16 cellular contexts compared by ENCODE assay signal in the genomic region with DNA sequence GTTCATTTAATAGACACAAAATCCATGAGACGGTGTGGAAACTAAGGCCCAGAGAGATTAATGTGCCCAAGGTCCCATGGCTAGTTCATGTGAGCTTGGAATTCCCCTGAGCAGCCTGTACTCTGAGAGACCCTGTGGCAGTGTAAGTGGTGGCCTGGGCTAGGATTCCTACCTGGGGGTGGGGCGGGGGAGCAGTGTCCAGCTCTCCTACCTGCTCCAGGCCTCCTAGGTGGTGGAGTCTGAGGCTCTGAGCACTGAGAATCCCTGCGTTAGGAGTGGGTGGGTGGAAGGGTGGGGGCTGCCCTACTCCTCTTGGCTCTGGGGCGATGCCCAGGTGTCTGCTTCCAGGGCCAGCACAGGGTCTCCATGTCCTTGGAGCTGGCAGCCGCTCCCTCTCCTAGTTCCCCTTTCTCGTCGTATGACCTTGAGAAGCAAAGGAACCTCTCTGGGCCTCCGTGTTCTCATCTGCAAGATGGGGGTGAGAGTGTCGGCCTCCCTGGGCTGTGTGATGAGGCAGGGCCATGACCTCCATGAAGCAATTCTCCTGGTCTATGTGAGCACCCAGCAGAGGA. TPM values are rescaled to one million over a fixed set of nuclear protein-coding genes. Genes with fewer than 3 reads are reported as not detected.
A peak's percentile ranks its signal among the peaks of the same experiment; 100 is the strongest.
DNase-seq lines count a peak whose midpoint lies in the region; ATAC-seq, FAIRE-seq and TF ChIP-seq lines count a peak whose summit lies in the region.
"Had no signal": no experiment of that assay in that cellular context is flagged by ENCODE, and none has a peak within 500 bp of the region (broad histone marks: within the 10 kb centered on the region; RNA-seq: fewer than 3 reads in every experiment).

No MANE protein-coding gene starts in this region.

- H3K79me2 ChIP-seq in PC-9 (ENCODE audit: low read depth), result no peaks in the 10 kb centered on the region
- no peaks in the 10 kb centered on the region for H3K79me2 ChIP-seq in HepG2 (ENCODE audit: insufficient read depth, low read length)

- 0% methylated on average over 3 of the region's 9 CpGs for WGBS in HepG2 (ENCODE audit: low lambda C conversion rate)
- 48 to 57% methylated on average over 6 to 9 of the region's 9 CpGs for WGBS in testis, 2 donors

- POLR2A ChIA-PET in PC-9 (lab: Charles Lee; ENCODE audit: unreplicated experiment), result interaction anchor here (0.6 kb wide), 1 partner anchor 9 kb away, joined by 3 read pairs; no protein-coding TSS in a partner anchor
- POLR2A ChIA-PET in HepG2 (lab: Yijun Ruan, JAX), result no interaction called here

- no peak for TF ChIP-seq RAD21 in HepG2 (CRISPR knock-in tag; IDR thresholded peaks at IDR 0.05)

- no peak overlapping the region for H3K9ac ChIP-seq in HepG2 (ENCODE audit: insufficient read depth, low read depth, low read length)

- TF ChIP-seq POLR2A in HepG2 (IDR thresholded peaks at IDR 0.05; ENCODE audit: insufficient read depth in 1 of 2, low read depth in 2 of 2, low read length in 2 of 2) (no peak), testis (IDR thresholded peaks at IDR 0.05) (no peak)

- H3K27me3 ChIP-seq in PC-9 (ENCODE audit: insufficient read depth, low read depth) (no peaks in the 10 kb centered on the region), HepG2 (ENCODE audit: control insufficient read depth in 1 of 2, insufficient read depth in 2 of 2, low read length in 2 of 2) (peaks cover 11 to 69% of the 10 kb centered on the region in 2 experiments), testis (no peaks in the 10 kb centered on the region)

- H3K4me1 Mint-ChIP-seq in HFFc6 (ENCODE audit: low read depth), result peaks cover 35% of the 10 kb centered on the region

- DNase-seq in HFFc6 (no peak), PC-9 (no peak), HepG2 (ENCODE audit: low spot score) (no peak), testis (peak; percentile 9), SKM-1 (lab: John Stamatoyannopoulos, UW; ENCODE audit: unreplicated experiment) (no peak), HK-2 (ENCODE audit: unreplicated experiment) (no peak)
- DNase-seq: hippocampal formation, NCI-H1105, NCI-H2171 treated with DMSO at 0.1 percent for 48 hours had no signal

- peaks cover 3% of the 10 kb centered on the region for H3K27me3 Mint-ChIP-seq in HFFc6 (ENCODE audit: insufficient read depth)
- H3K27me3 Mint-ChIP-seq: naive thymus-derived CD4-positive, alpha-beta T cell had no signal

- in situ Hi-C loops in HepG2 (cut with HindIII; ENCODE audit: extremely low pct_ligation_motif_present, low pct_unique_long_range_greater_than_20kb), result no loop called here

- H3K4me3 ChIP-seq in PC-9, result peak overlapping the region; percentile 72
- peak overlapping the region in 1 of 3 experiments; percentile 66; a peak in 2 of 6 replicates for H3K4me3 ChIP-seq in HepG2 (replicated peaks in 1 of 3; ENCODE audit: insufficient read depth in 1 of 3, low read depth in 2 of 3, low read length in 3 of 3)
- H3K4me3 ChIP-seq in testis, result no peak overlapping the region
- H3K4me3 ChIP-seq: HAP-1 had no signal

- no TSS peak for BruUV-seq in PC-9 (replicated peaks; lab: Mats Ljungman, UMichigan)
- BruUV-seq in HepG2 (replicated peaks; lab: Mats Ljungman, UMichigan), result no TSS peak

- H3K4me1 ChIP-seq in PC-9 (replicated peaks; ENCODE audit: insufficient read depth), result peaks cover 45% of the 10 kb centered on the region
- H3K4me1 ChIP-seq in HepG2 (ENCODE audit: insufficient read depth, low read length), result peaks cover 51% of the 10 kb centered on the region
- H3K4me1 ChIP-seq in testis, result peaks cover 41% of the 10 kb centered on the region

- H3K36me3 Mint-ChIP-seq in HFFc6 (ENCODE audit: low read depth), result no peaks in the 10 kb centered on the region
- H3K36me3 Mint-ChIP-seq: activated naive CD4-positive, alpha-beta T cell treated with anti-CD3 and anti-CD28 coated beads, Interleukin-2, amount 50 U/mL, for 72 hours; naive thymus-derived CD4-positive, alpha-beta T cell had no signal

- no peak for TF ChIP-seq CTCF in HFFc6 (IDR thresholded peaks at IDR 0.05)
- TF ChIP-seq CTCF in PC-9 (conservative IDR thresholded peaks at IDR 0.05), result no peak
- no peak for TF ChIP-seq CTCF in HepG2 (CRISPR knock-in tag; IDR thresholded peaks at IDR 0.05)
- TF ChIP-seq CTCF in testis (IDR thresholded peaks at IDR 0.05), result no peak

- H2AFZ ChIP-seq in PC-9, result no peak overlapping the region
- no peak overlapping the region for H2AFZ ChIP-seq in HepG2 (ENCODE audit: low read length)

- CTCF ChIA-PET in PC-9 (lab: Charles Lee), result interaction anchor here (0.6 to 0.7 kb wide), 3 partner anchors 12 to 456 kb away, joined by 3 to 22 read pairs (median 9); no protein-coding TSS in a partner anchor
- CTCF ChIA-PET in HepG2 (lab: Yijun Ruan, JAX; ENCODE audit: low intra/inter-chr PET ratio, low total read pairs), result interaction anchor here (0.8 to 1.8 kb wide), 3 partner anchors 15 to 273 kb away, joined by 4 to 20 read pairs (median 4); no protein-coding TSS in a partner anchor

- intact Hi-C loops in PC-9 (cut with micrococcal nuclease; ENCODE audit: unreplicated experiment) (loop anchor here (1.0 to 5.0 kb wide), 2 partner anchors 22 to 249 kb away; no protein-coding TSS in a partner anchor), HepG2 (cut with micrococcal nuclease; ENCODE audit: unreplicated experiment) (loop anchor here (1.0 kb wide), 1 partner anchor 16 kb away; no protein-coding TSS in a partner anchor), testis (cut with DNase I; ENCODE audit: low total_unique reads) (no loop called here)

- H3K4me2 ChIP-seq in PC-9 (peak overlapping the region; percentile 87), HepG2 (ENCODE audit: low read depth, low read length) (peak overlapping the region; percentile 73)

- H3K36me3 ChIP-seq in PC-9 (ENCODE audit: low read depth) (no peaks in the 10 kb centered on the region), HepG2 (replicated peaks in 1 of 2; ENCODE audit: control insufficient read depth in 1 of 2, insufficient read depth in 2 of 2, low read length in 2 of 2) (no peaks in the 10 kb centered on the region), testis (ENCODE audit: low read depth, missing control alignments) (no peaks in the 10 kb centered on the region)
- H3K36me3 ChIP-seq: HAP-1 had no signal

- H3K9me2 ChIP-seq in PC-9 (ENCODE audit: insufficient read depth), result no peaks in the 10 kb centered on the region

- H3K9me3 ChIP-seq in PC-9 (ENCODE audit: insufficient read depth, low read depth), result no peaks in the 10 kb centered on the region
- H3K9me3 ChIP-seq in HepG2 (ENCODE audit: low read length), result no peaks in the 10 kb centered on the region
- no peaks in the 10 kb centered on the region for H3K9me3 ChIP-seq in testis
- H3K9me3 ChIP-seq: HAP-1 had no signal

- H3K27ac ChIP-seq in PC-9 (peak overlapping the region; percentile 80), HepG2 (ENCODE audit: extremely low read length, insufficient read depth, low read length) (no peak overlapping the region), testis (no peak overlapping the region)

- no peak for TF ChIP-seq EP300 in HepG2 (IDR thresholded peaks at IDR 0.05; ENCODE audit: low read depth in 2 of 2, low read length in 2 of 2)
- TF ChIP-seq EP300 in HepG2 (CRISPR knock-in tag; IDR thresholded peaks at IDR 0.05; ENCODE audit: borderline replicate concordance), result no peak

- H3K27ac Mint-ChIP-seq in HFFc6, result peak overlapping the region; percentile 77
- H3K27ac Mint-ChIP-seq: activated naive CD4-positive, alpha-beta T cell treated with anti-CD3 and anti-CD28 coated beads, Interleukin-2, amount 50 U/mL, for 72 hours; T-helper 2 cell treated with Interferon-gamma antibody and Interleukin-4, amounts not matched to agents 5 μg/mL and 100 μg/mL, for 36 hours had no signal

- no peak for FAIRE-seq in HepG2 (lab: Jason Lieb, UNC)

- ATAC-seq in HepG2 (peak; percentile 2; the same call in 2 of the 3 replicates), HG02588 (IDR thresholded peaks at IDR 0.05; ENCODE audit: unreplicated experiment) (no peak)

- no peaks in the 10 kb centered on the region for H3K9me3 Mint-ChIP-seq in HFFc6
- H3K9me3 Mint-ChIP-seq: activated naive CD4-positive, alpha-beta T cell treated with anti-CD3 and anti-CD28 coated beads, Interleukin-2, amount 50 U/mL, for 72 hours; naive thymus-derived CD4-positive, alpha-beta T cell; T-helper 2 cell treated with Interferon-gamma antibody and Interleukin-4, amounts not matched to agents 5 μg/mL and 100 μg/mL, for 36 hours had no signal

- H4K20me1 ChIP-seq in PC-9 (ENCODE audit: insufficient read depth), result no peaks in the 10 kb centered on the region
- no peaks in the 10 kb centered on the region for H4K20me1 ChIP-seq in HepG2 (ENCODE audit: insufficient read depth, low read length)

- H3K4me3 Mint-ChIP-seq in HFFc6, result no peak overlapping the region
- H3K4me3 Mint-ChIP-seq: naive thymus-derived CD4-positive, alpha-beta T cell; T-helper 2 cell treated with Interferon-gamma antibody and Interleukin-4, amounts not matched to agents 5 μg/mL and 100 μg/mL, for 36 hours had no signal

- H3F3A ChIP-seq in PC-9 (ENCODE audit: insufficient read depth, low read depth), result peaks cover 11% of the 10 kb centered on the region

RNA-seq across cellular contexts. Expression of gene SNCG, which starts 2.5 kb away (rescaled TPM):
- total RNA-seq in HFFc6 (2021; fragmentation: NEBNext Ultra II Directional; extraction: Animal tissue kit (Norgen Biotek cat#: 25700)), result 1 to 10 TPM; 2.6 to 4.5 (median 3.3) TPM
- 99.4 and 144 TPM in 2 replicates for total RNA-seq in PC-9 (2021)
- total RNA-seq in HepG2 (2016; rRNA removed; fragmentation: Illumina TruSeq; extraction: Trizol), result 0.22 TPM in 1 of 2 replicates, not detected in the other
- total RNA-seq in HepG2 (2016; cell fraction: cytosol; rRNA removed; fragmentation: Illumina TruSeq; extraction: Trizol; ENCODE audit: low read depth), result not detected in 2 replicates
- total RNA-seq in HepG2 (2016; cell fraction: insoluble cytoplasmic fraction; rRNA removed; fragmentation: Illumina TruSeq; extraction: Trizol), result not detected in 2 replicates
- not detected in 2 replicates for total RNA-seq in HepG2 (2016; cell fraction: membrane; rRNA removed; fragmentation: Illumina TruSeq; extraction: Trizol)
- not detected in 2 replicates for total RNA-seq in HepG2 (2016; cell fraction: nucleus; rRNA removed; fragmentation: Illumina TruSeq; extraction: Trizol)
- polyA plus RNA-seq in HepG2 (2011; rRNA removed), result 0.86 and 0.91 TPM in 2 replicates
- 1.1 and 1.8 TPM in 2 replicates for polyA plus RNA-seq in HepG2 (2011; cell fraction: cytosol; rRNA removed)
- 1.2 and 1.8 TPM in 2 replicates for polyA plus RNA-seq in HepG2 (2011; cell fraction: nucleus; rRNA removed)
- polyA plus RNA-seq in HepG2 (2012), result 0.32 TPM in 1 of 2 replicates, not detected in the other
- 0.33 and 0.71 TPM in 2 replicates for polyA plus RNA-seq in HepG2 (2016; cell fraction: cytosol; fragmentation: Illumina TruSeq; extraction: Trizol; ENCODE audit: low read depth)
- polyA plus RNA-seq in HepG2 (2016; cell fraction: insoluble cytoplasmic fraction; fragmentation: Illumina TruSeq; extraction: Trizol; ENCODE audit: low read depth), result not detected in 2 replicates
- polyA plus RNA-seq in HepG2 (2016; cell fraction: membrane; fragmentation: Illumina TruSeq; extraction: Trizol; ENCODE audit: low read depth), result 0.30 and 0.38 TPM in 2 replicates
- polyA plus RNA-seq in HepG2 (2016; cell fraction: nucleus; fragmentation: Illumina TruSeq; extraction: Trizol; ENCODE audit: insufficient read depth, low read depth), result not detected in 2 replicates
- polyA minus RNA-seq in HepG2 (2011; rRNA and poly(A)+ RNA removed; ENCODE audit: low replicate concordance), result 0.56 and 4.7 TPM in 2 replicates
- 0.79 and 1.4 TPM in 2 replicates for polyA minus RNA-seq in HepG2 (2011; cell fraction: cytosol; rRNA and poly(A)+ RNA removed)
- not detected in 2 replicates for polyA minus RNA-seq in HepG2 (2011; cell fraction: nucleus; rRNA and poly(A)+ RNA removed)
- total RNA-seq in testis, result 1 to 10 TPM; 8.3 to 8.9 TPM
- 30.3 TPM for polyA plus RNA-seq in testis (ENCODE audit: insufficient read depth, low read depth, low replicate concordance)
- polyA plus RNA-seq: naive thymus-derived CD4-positive, alpha-beta T cell had no signal

RNA-seq across cellular contexts. Expression of gene MMRN2, which starts 3.5 kb away (rescaled TPM):
- total RNA-seq in HFFc6 (2021; fragmentation: NEBNext Ultra II Directional; extraction: Animal tissue kit (Norgen Biotek cat#: 25700)), result 1 to 10 TPM in 3 of 6 experiments, under 1 TPM in 3; 0.66 to 1.5 (median 1.2) TPM
- 12.1 and 13.4 TPM in 2 replicates for total RNA-seq in PC-9 (2021)
- 0.04 TPM in 1 of 2 replicates, not detected in the other for total RNA-seq in HepG2 (2016; rRNA removed; fragmentation: Illumina TruSeq; extraction: Trizol)
- not detected in 2 replicates for total RNA-seq in HepG2 (2016; cell fraction: cytosol; rRNA removed; fragmentation: Illumina TruSeq; extraction: Trizol; ENCODE audit: low read depth)
- total RNA-seq in HepG2 (2016; cell fraction: insoluble cytoplasmic fraction; rRNA removed; fragmentation: Illumina TruSeq; extraction: Trizol), result not detected in 2 replicates
- total RNA-seq in HepG2 (2016; cell fraction: membrane; rRNA removed; fragmentation: Illumina TruSeq; extraction: Trizol), result not detected in 2 replicates
- not detected in 2 replicates for total RNA-seq in HepG2 (2016; cell fraction: nucleus; rRNA removed; fragmentation: Illumina TruSeq; extraction: Trizol)
- 0.03 TPM in 1 of 2 replicates, not detected in the other for polyA plus RNA-seq in HepG2 (2011; rRNA removed)
- polyA plus RNA-seq in HepG2 (2011; cell fraction: cytosol; rRNA removed), result 0.01 and 0.04 TPM in 2 replicates
- polyA plus RNA-seq in HepG2 (2011; cell fraction: nucleus; rRNA removed), result 0.07 and 0.13 TPM in 2 replicates
- 0.19 and 0.20 TPM in 2 replicates for polyA plus RNA-seq in HepG2 (2012)
- not detected in 2 replicates for polyA plus RNA-seq in HepG2 (2016; cell fraction: cytosol; fragmentation: Illumina TruSeq; extraction: Trizol; ENCODE audit: low read depth)
- polyA plus RNA-seq in HepG2 (2016; cell fraction: insoluble cytoplasmic fraction; fragmentation: Illumina TruSeq; extraction: Trizol; ENCODE audit: low read depth), result not detected in 2 replicates
- 0.07 TPM in 1 of 2 replicates, not detected in the other for polyA plus RNA-seq in HepG2 (2016; cell fraction: membrane; fragmentation: Illumina TruSeq; extraction: Trizol; ENCODE audit: low read depth)
- not detected in 2 replicates for polyA plus RNA-seq in HepG2 (2016; cell fraction: nucleus; fragmentation: Illumina TruSeq; extraction: Trizol; ENCODE audit: insufficient read depth, low read depth)
- 0.04 and 0.70 TPM in 2 replicates for polyA minus RNA-seq in HepG2 (2011; rRNA and poly(A)+ RNA removed; ENCODE audit: low replicate concordance)
- not detected in 2 replicates for polyA minus RNA-seq in HepG2 (2011; cell fraction: cytosol; rRNA and poly(A)+ RNA removed)
- polyA minus RNA-seq in HepG2 (2011; cell fraction: nucleus; rRNA and poly(A)+ RNA removed), result not detected in 2 replicates
- 10 to 100 TPM; 14.9 to 19.1 TPM for total RNA-seq in testis
- polyA plus RNA-seq in testis (ENCODE audit: insufficient read depth, low read depth, low replicate concordance), result 21.2 TPM
- total RNA-seq: activated naive CD4-positive, alpha-beta T cell treated with anti-CD3 and anti-CD28 coated beads, Interleukin-2, amount 50 U/mL, for 72 hours had no signal

RNA-seq across cellular contexts. Expression of gene ADIRF, which starts 7.3 kb away (rescaled TPM):
- 100 to 1,000 TPM in 4 of 6 experiments, 10 to 100 TPM in 2; 68.5 to 169 (median 145) TPM for total RNA-seq in HFFc6 (2021; fragmentation: NEBNext Ultra II Directional; extraction: Animal tissue kit (Norgen Biotek cat#: 25700))
- total RNA-seq in PC-9 (2021) (51.0 and 72.8 TPM in 2 replicates), HepG2 (2016; rRNA removed; fragmentation: Illumina TruSeq; extraction: Trizol) (0.40 and 0.44 TPM in 2 replicates), testis (10 to 100 TPM; 21.4 to 35.0 TPM)
- total RNA-seq in HepG2 (2016; cell fraction: cytosol; rRNA removed; fragmentation: Illumina TruSeq; extraction: Trizol; ENCODE audit: low read depth), result not detected in 2 replicates
- total RNA-seq in HepG2 (2016; cell fraction: insoluble cytoplasmic fraction; rRNA removed; fragmentation: Illumina TruSeq; extraction: Trizol), result 0.17 TPM in 1 of 2 replicates, not detected in the other
- 0.41 TPM in 1 of 2 replicates, not detected in the other for total RNA-seq in HepG2 (2016; cell fraction: membrane; rRNA removed; fragmentation: Illumina TruSeq; extraction: Trizol)
- not detected in 2 replicates for total RNA-seq in HepG2 (2016; cell fraction: nucleus; rRNA removed; fragmentation: Illumina TruSeq; extraction: Trizol)
- polyA plus RNA-seq in HepG2 (2011; rRNA removed) (0.13 TPM in 1 of 2 replicates, not detected in the other), testis (ENCODE audit: insufficient read depth, low read depth, low replicate concordance) (85.6 TPM)
- polyA plus RNA-seq in HepG2 (2011; cell fraction: cytosol; rRNA removed), result 0.13 TPM in 1 of 2 replicates, not detected in the other
- polyA plus RNA-seq in HepG2 (2011; cell fraction: nucleus; rRNA removed), result not detected in 2 replicates
- polyA plus RNA-seq in HepG2 (2012), result not detected in 2 replicates
- polyA plus RNA-seq in HepG2 (2016; cell fraction: cytosol; fragmentation: Illumina TruSeq; extraction: Trizol; ENCODE audit: low read depth), result 0.27 and 0.36 TPM in 2 replicates
- not detected in 2 replicates for polyA plus RNA-seq in HepG2 (2016; cell fraction: insoluble cytoplasmic fraction; fragmentation: Illumina TruSeq; extraction: Trizol; ENCODE audit: low read depth)
- 0.62 and 1.4 TPM in 2 replicates for polyA plus RNA-seq in HepG2 (2016; cell fraction: membrane; fragmentation: Illumina TruSeq; extraction: Trizol; ENCODE audit: low read depth)
- polyA plus RNA-seq in HepG2 (2016; cell fraction: nucleus; fragmentation: Illumina TruSeq; extraction: Trizol; ENCODE audit: insufficient read depth, low read depth), result not detected in 2 replicates
- not detected in 2 replicates for polyA minus RNA-seq in HepG2 (2011; rRNA and poly(A)+ RNA removed; ENCODE audit: low replicate concordance)
- polyA minus RNA-seq in HepG2 (2011; cell fraction: cytosol; rRNA and poly(A)+ RNA removed), result not detected in 2 replicates
- not detected in 2 replicates for polyA minus RNA-seq in HepG2 (2011; cell fraction: nucleus; rRNA and poly(A)+ RNA removed)
- total RNA-seq: activated naive CD4-positive, alpha-beta T cell treated with anti-CD3 and anti-CD28 coated beads, Interleukin-2, amount 50 U/mL, for 72 hours had no signal

RNA-seq across cellular contexts. Expression of gene FAM25A, which starts 59.1 kb away (rescaled TPM):
- total RNA-seq in HFFc6 (2021; fragmentation: NEBNext Ultra II Directional; extraction: Animal tissue kit (Norgen Biotek cat#: 25700)), result not detected
- total RNA-seq in PC-9 (2021) (8.2 and 11.4 TPM in 2 replicates), HepG2 (2016; rRNA removed; fragmentation: Illumina TruSeq; extraction: Trizol) (not detected in 2 replicates), testis (not detected)
- not detected in 2 replicates for total RNA-seq in HepG2 (2016; cell fraction: cytosol; rRNA removed; fragmentation: Illumina TruSeq; extraction: Trizol; ENCODE audit: low read depth)
- total RNA-seq in HepG2 (2016; cell fraction: insoluble cytoplasmic fraction; rRNA removed; fragmentation: Illumina TruSeq; extraction: Trizol), result not detected in 2 replicates
- not detected in 2 replicates for total RNA-seq in HepG2 (2016; cell fraction: membrane; rRNA removed; fragmentation: Illumina TruSeq; extraction: Trizol)
- total RNA-seq in HepG2 (2016; cell fraction: nucleus; rRNA removed; fragmentation: Illumina TruSeq; extraction: Trizol), result not detected in 2 replicates
- polyA plus RNA-seq in HepG2 (2011; rRNA removed) (not detected in 2 replicates), testis (ENCODE audit: insufficient read depth, low read depth, low replicate concordance) (not detected)
- polyA plus RNA-seq in HepG2 (2011; cell fraction: cytosol; rRNA removed), result not detected in 2 replicates
- polyA plus RNA-seq in HepG2 (2011; cell fraction: nucleus; rRNA removed), result not detected in 2 replicates
- not detected in 2 replicates for polyA plus RNA-seq in HepG2 (2012)
- polyA plus RNA-seq in HepG2 (2016; cell fraction: cytosol; fragmentation: Illumina TruSeq; extraction: Trizol; ENCODE audit: low read depth), result not detected in 2 replicates
- polyA plus RNA-seq in HepG2 (2016; cell fraction: insoluble cytoplasmic fraction; fragmentation: Illumina TruSeq; extraction: Trizol; ENCODE audit: low read depth), result not detected in 2 replicates
- not detected in 2 replicates for polyA plus RNA-seq in HepG2 (2016; cell fraction: membrane; fragmentation: Illumina TruSeq; extraction: Trizol; ENCODE audit: low read depth)
- not detected in 2 replicates for polyA plus RNA-seq in HepG2 (2016; cell fraction: nucleus; fragmentation: Illumina TruSeq; extraction: Trizol; ENCODE audit: insufficient read depth, low read depth)
- polyA minus RNA-seq in HepG2 (2011; rRNA and poly(A)+ RNA removed; ENCODE audit: low replicate concordance), result not detected in 2 replicates
- polyA minus RNA-seq in HepG2 (2011; cell fraction: cytosol; rRNA and poly(A)+ RNA removed), result not detected in 2 replicates
- not detected in 2 replicates for polyA minus RNA-seq in HepG2 (2011; cell fraction: nucleus; rRNA and poly(A)+ RNA removed)
- total RNA-seq: activated naive CD4-positive, alpha-beta T cell treated with anti-CD3 and anti-CD28 coated beads, Interleukin-2, amount 50 U/mL, for 72 hours; fibroblast of lung; liver; naive thymus-derived CD4-positive, alpha-beta T cell had no signal
- polyA plus RNA-seq: fibroblast of lung; liver; naive thymus-derived CD4-positive, alpha-beta T cell had no signal

Comparison
In these comparisons a context has a peak if more than half of its experiments do, and no peak if none do; other contexts are left out.
1. RNA of gene SNCG, which starts 2.5 kb away (total RNA-seq): 99.4 to 144 TPM in PC-9; 8.3 to 8.9 TPM in testis, 2.6 to 4.5 TPM in HFFc6 and 0.22 TPM in HepG2; every median in the first group is over 10 times any median in the second.
2. RNA of gene ADIRF, which starts 7.3 kb away (total RNA-seq): 68.5 to 169 TPM in HFFc6, 51.0 to 72.8 TPM in PC-9 and 21.4 to 35.0 TPM in testis; 0.17 to 0.44 TPM in HepG2; every median in the first group is over 10 times any median in the second.